1 cellular context compared by ENCODE assay signal in the genomic region with DNA sequence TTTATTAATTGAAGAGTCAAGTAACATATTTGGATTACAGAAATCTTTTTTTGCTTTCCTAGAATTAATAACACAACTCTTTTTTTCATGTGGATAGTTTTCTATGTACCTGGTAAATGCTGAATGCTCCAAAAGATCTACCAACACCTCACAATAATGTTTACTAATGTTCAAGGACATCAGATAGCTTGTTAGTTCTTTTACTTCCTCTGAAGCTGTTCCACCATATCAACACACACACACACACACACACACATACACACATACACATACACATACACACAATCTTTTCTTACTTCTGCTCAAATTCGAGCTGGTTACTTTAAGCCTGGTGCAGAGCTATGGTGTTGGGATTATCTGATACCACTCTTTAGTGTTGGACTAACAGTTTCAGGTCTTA.
TF ChIP-seq lines count a peak whose summit lies in the region.

No MANE protein-coding gene starts in this region.

TF ChIP-seq in HepG2, 621 proteins besides CTCF, POLR2A, EP300 and RAD21:
- 0 out of 2 replicates have a peak, but pooled peaks have one; percentile 47 for TF ChIP-seq FOXP1 (IDR thresholded peaks at IDR 0.05)
- TF ChIP-seq FOXP1 (CRISPR knock-in tag; IDR thresholded peaks at IDR 0.05) = 0 out of 2 replicates have a peak, but pooled peaks have one; percentile 15
- TF ChIP-seq, protein P1, sequence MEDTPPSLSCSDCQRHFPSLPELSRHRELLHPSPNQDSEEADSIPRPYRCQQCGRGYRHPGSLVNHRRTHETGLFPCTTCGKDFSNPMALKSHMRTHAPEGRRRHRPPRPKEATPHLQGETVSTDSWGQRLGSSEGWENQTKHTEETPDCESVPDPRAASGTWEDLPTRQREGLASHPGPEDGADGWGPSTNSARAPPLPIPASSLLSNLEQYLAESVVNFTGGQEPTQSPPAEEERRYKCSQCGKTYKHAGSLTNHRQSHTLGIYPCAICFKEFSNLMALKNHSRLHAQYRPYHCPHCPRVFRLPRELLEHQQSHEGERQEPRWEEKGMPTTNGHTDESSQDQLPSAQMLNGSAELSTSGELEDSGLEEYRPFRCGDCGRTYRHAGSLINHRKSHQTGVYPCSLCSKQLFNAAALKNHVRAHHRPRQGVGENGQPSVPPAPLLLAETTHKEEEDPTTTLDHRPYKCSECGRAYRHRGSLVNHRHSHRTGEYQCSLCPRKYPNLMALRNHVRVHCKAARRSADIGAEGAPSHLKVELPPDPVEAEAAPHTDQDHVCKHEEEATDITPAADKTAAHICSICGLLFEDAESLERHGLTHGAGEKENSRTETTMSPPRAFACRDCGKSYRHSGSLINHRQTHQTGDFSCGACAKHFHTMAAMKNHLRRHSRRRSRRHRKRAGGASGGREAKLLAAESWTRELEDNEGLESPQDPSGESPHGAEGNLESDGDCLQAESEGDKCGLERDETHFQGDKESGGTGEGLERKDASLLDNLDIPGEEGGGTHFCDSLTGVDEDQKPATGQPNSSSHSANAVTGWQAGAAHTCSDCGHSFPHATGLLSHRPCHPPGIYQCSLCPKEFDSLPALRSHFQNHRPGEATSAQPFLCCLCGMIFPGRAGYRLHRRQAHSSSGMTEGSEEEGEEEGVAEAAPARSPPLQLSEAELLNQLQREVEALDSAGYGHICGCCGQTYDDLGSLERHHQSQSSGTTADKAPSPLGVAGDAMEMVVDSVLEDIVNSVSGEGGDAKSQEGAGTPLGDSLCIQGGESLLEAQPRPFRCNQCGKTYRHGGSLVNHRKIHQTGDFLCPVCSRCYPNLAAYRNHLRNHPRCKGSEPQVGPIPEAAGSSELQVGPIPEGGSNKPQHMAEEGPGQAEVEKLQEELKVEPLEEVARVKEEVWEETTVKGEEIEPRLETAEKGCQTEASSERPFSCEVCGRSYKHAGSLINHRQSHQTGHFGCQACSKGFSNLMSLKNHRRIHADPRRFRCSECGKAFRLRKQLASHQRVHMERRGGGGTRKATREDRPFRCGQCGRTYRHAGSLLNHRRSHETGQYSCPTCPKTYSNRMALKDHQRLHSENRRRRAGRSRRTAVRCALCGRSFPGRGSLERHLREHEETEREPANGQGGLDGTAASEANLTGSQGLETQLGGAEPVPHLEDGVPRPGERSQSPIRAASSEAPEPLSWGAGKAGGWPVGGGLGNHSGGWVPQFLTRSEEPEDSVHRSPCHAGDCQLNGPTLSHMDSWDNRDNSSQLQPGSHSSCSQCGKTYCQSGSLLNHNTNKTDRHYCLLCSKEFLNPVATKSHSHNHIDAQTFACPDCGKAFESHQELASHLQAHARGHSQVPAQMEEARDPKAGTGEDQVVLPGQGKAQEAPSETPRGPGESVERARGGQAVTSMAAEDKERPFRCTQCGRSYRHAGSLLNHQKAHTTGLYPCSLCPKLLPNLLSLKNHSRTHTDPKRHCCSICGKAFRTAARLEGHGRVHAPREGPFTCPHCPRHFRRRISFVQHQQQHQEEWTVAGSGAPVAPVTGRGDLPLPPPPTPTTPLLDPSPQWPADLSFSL (CRISPR knock-in tag; IDR thresholded peaks at IDR 0.05) = peak; percentile 70; the same call in 1 of the 2 replicates
- TF ChIP-seq, protein P2, sequence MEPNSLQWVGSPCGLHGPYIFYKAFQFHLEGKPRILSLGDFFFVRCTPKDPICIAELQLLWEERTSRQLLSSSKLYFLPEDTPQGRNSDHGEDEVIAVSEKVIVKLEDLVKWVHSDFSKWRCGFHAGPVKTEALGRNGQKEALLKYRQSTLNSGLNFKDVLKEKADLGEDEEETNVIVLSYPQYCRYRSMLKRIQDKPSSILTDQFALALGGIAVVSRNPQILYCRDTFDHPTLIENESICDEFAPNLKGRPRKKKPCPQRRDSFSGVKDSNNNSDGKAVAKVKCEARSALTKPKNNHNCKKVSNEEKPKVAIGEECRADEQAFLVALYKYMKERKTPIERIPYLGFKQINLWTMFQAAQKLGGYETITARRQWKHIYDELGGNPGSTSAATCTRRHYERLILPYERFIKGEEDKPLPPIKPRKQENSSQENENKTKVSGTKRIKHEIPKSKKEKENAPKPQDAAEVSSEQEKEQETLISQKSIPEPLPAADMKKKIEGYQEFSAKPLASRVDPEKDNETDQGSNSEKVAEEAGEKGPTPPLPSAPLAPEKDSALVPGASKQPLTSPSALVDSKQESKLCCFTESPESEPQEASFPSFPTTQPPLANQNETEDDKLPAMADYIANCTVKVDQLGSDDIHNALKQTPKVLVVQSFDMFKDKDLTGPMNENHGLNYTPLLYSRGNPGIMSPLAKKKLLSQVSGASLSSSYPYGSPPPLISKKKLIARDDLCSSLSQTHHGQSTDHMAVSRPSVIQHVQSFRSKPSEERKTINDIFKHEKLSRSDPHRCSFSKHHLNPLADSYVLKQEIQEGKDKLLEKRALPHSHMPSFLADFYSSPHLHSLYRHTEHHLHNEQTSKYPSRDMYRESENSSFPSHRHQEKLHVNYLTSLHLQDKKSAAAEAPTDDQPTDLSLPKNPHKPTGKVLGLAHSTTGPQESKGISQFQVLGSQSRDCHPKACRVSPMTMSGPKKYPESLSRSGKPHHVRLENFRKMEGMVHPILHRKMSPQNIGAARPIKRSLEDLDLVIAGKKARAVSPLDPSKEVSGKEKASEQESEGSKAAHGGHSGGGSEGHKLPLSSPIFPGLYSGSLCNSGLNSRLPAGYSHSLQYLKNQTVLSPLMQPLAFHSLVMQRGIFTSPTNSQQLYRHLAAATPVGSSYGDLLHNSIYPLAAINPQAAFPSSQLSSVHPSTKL (CRISPR knock-in tag; IDR thresholded peaks at IDR 0.05) = peak; percentile 51
- TF ChIP-seq HMG20A (CRISPR knock-in tag; IDR thresholded peaks at IDR 0.05; ENCODE audit: borderline replicate concordance) = peak; percentile 12; the same call in 1 of the 2 replicates
- no peak for TF ChIP-seq HNRNPH1 (optimal IDR thresholded peaks at IDR 0.05; ENCODE audit: low read depth, low read length)
- TF ChIP-seq LCORL (IDR thresholded peaks at IDR 0.05) = no peak
- TF ChIP-seq LCORL (CRISPR knock-in tag; IDR thresholded peaks at IDR 0.05) = no peak
- TF ChIP-seq FOXA3 (CRISPR knock-in tag; IDR thresholded peaks at IDR 0.05) = peak; percentile 36; the same call in 1 of the 2 replicates
TF ChIP-seq in HepG2: peak in this region for 5.
